2 cellular contexts compared by ENCODE assay signal in the genomic region with DNA sequence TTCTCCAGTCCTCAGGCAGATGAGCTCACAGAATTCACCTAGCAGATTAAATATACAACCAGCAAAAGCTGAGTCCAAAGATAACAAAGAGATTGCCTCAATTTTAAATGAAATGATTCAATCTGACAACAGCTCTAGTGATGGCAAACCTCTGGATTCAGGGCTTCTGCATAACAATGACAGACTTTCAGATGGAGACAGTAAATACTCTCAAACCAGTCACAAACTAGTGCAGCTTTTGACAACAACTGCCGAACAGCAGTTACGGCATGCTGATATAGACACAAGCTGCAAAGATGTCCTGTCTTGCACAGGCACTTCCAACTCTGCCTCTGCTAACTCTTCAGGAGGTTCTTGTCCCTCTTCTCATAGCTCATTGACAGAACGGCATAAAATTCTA.
TF ChIP-seq lines count a peak whose summit lies in the region.

No MANE protein-coding gene starts in this region.

TF ChIP-seq in GM23338, 12 proteins besides CTCF, POLR2A, EP300 and RAD21 (continues in another document):
- TF ChIP-seq ETS1 (IDR thresholded peaks at IDR 0.05) (no peak), ZNF114 (CRISPR knock-in tag; IDR thresholded peaks at IDR 0.05) (no peak), EZH2phosphoT487 (IDR thresholded peaks at IDR 0.05; ENCODE audit: unreplicated experiment) (no peak), EZH2 (IDR thresholded peaks at IDR 0.05; ENCODE audit: low read depth, unreplicated experiment) (no peak), NANOG (IDR thresholded peaks at IDR 0.05; ENCODE audit: borderline replicate concordance) (no peak), JUNB (IDR thresholded peaks at IDR 0.05; ENCODE audit: unreplicated experiment) (no peak), STAT1 (IDR thresholded peaks at IDR 0.05; ENCODE audit: unreplicated experiment) (no peak), POLR2AphosphoS5 (IDR thresholded peaks at IDR 0.05; ENCODE audit: low read depth) (no peak), REST (IDR thresholded peaks at IDR 0.05; ENCODE audit: unreplicated experiment) (no peak), ZNF331 (CRISPR knock-in tag; IDR thresholded peaks at IDR 0.05; ENCODE audit: low read depth) (no peak), CREB1 (CRISPR knock-in tag; IDR thresholded peaks at IDR 0.05; ENCODE audit: low read depth) (no peak)

TF ChIP-seq in H1, 55 proteins besides CTCF, POLR2A, EP300 and RAD21:
- TF ChIP-seq CHD1 (IDR thresholded peaks at IDR 0.05; ENCODE audit: low read depth, low read length) (no peak), CEBPB (IDR thresholded peaks at IDR 0.05; ENCODE audit: low read depth, low read length) (no peak), YY1 (IDR thresholded peaks at IDR 0.05; ENCODE audit: low read depth, low read length) (no peak), JUN (IDR thresholded peaks at IDR 0.05; ENCODE audit: low read depth, low read length) (no peak), SIN3A (conservative IDR thresholded peaks at IDR 0.05 in 1 of 2, IDR thresholded peaks at IDR 0.05 in 1 of 2; ENCODE audit: low read depth in 1 of 2, low read length in 2 of 2) (no peak), CBX5 (IDR thresholded peaks at IDR 0.05; ENCODE audit: low read depth, low read length) (no peak), TCF12 (IDR thresholded peaks at IDR 0.05; ENCODE audit: low read depth, low read length) (no peak), CREB1 (IDR thresholded peaks at IDR 0.05) (no peak), TEAD4 (IDR thresholded peaks at IDR 0.05; ENCODE audit: low read depth, low read length) (no peak), SRF (IDR thresholded peaks at IDR 0.05; ENCODE audit: low read depth, low read length) (no peak), SP2 (IDR thresholded peaks at IDR 0.05; ENCODE audit: low read length) (no peak), RNF2 (IDR thresholded peaks at IDR 0.05; ENCODE audit: borderline replicate concordance, low read depth, low read length, missing control alignments, poor library complexity, severe bottlenecking) (no peak), KDM1A (IDR thresholded peaks at IDR 0.05; ENCODE audit: borderline replicate concordance, low read length) (no peak), JUND (IDR thresholded peaks at IDR 0.05; ENCODE audit: low read length) (no peak), HDAC6 (IDR thresholded peaks at IDR 0.05; ENCODE audit: low read depth, low read length) (no peak), CBX8 (IDR thresholded peaks at IDR 0.05; ENCODE audit: borderline replicate concordance, low read depth, low read length) (no peak), ASH2L (IDR thresholded peaks at IDR 0.05; ENCODE audit: low read length) (no peak), TAF1 (IDR thresholded peaks at IDR 0.05; ENCODE audit: low read depth, low read length) (no peak), BRCA1 (IDR thresholded peaks at IDR 0.05; ENCODE audit: low read depth, low read length) (no peak), POLR2AphosphoS5 (IDR thresholded peaks at IDR 0.05; ENCODE audit: low read depth, low read length) (no peak)
TF ChIP-seq in H1: peak in this region for 0.
